ENCODE assay signal across 19 cellular contexts in the genomic region with DNA sequence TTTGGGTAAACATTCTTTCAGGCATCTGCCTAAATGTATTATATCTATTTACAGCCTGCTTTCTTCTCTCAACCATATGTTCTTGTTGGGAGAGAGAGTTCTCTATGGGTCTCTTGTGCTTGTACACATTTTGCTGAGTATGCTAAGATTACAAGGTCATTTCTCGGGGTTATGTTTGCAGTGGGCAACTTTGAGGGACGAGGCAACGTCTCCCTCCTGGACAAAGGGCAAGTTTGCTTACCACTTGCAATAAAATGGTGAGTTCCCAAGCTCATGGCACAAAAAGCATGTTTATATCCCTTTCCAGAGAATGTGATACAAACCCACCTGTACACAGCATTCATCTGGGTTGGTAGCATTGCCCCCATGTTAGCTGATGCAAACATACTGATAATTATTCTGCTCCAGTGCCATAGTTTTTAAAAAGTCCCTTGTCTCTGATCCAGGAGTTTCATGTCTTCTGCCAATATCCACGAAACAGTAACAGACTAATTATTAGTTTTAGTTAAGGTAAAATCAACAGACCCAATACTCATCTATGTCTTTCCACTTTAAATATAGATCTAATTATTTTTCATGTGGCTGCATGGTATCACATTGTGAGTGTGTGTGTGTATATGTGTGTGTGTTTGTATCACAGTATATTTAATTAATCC.
"Had no signal": no experiment of that assay in that cellular context is flagged by ENCODE, and none has a peak within 500 bp of the region (broad histone marks: within the 10 kb centered on the region; RNA-seq: fewer than 3 reads in every experiment).

No MANE protein-coding gene starts in this region.

- H3K4me1 ChIP-seq: SJSA1 had no signal

- H3K36me3 ChIP-seq: SJSA1 had no signal

- H3K4me3 ChIP-seq: SJSA1, SK-N-MC had no signal

- H3K9me3 ChIP-seq: SJSA1 had no signal

- DNase-seq: IMR-90, Kasumi-1, MM.1S, NCI-H1436, NCI-H1694 treated with DMSO at 0.1 percent for 48 hours, NCI-H1930, NCI-H2081 treated with DMSO at 0.1 percent for 48 hours, NCI-H345, NCI-H446 treated with DMSO at 0.1 percent for 48 hours, NCI-H510A treated with DMSO at 0.1 percent for 48 hours, NCI-H526, NCI-H82, Right ventricle myocardium superior, RPMI8226, SIG-M5 had no signal

- H3K27ac ChIP-seq: HL-60, KMS-11, SJSA1, SK-N-MC had no signal
